ENCODE assay signal across 20 cellular contexts in the genomic region with DNA sequence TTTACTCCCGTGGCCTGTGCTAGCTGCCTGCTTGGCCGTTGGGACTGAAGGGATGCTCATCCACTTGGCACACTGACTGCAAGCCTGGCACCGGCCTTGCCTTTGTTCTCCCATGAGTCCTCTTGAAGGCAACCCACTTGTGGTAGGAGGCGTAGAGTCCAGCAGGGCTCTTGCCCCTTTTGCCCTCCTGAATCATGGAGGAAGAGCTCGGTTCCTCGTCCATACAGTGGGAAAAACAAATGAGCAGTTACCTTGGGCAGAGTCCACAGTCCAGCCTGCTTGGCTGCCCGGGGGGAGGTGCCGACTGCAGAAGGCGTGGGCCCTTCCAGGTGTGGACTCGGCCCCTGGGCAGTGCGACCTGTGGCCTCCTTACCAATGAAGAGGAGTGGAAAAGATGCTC. TPM values are rescaled to one million over a fixed set of nuclear protein-coding genes. Genes with fewer than 3 reads are reported as not detected.
"Had no signal": no experiment of that assay in that cellular context is flagged by ENCODE, and none has a peak within 500 bp of the region (broad histone marks: within the 10 kb centered on the region; RNA-seq: fewer than 3 reads in every experiment).

No MANE protein-coding gene starts in this region.

- H3K4me3 ChIP-seq: lower lobe of right lung, pancreas, spleen, upper lobe of right lung had no signal

- H3K4me1 ChIP-seq: foreskin keratinocyte, lower lobe of right lung, pancreas, spleen, upper lobe of right lung had no signal

- H3K27ac ChIP-seq: brain microvascular endothelial cell, foreskin keratinocyte, lower lobe of right lung, neutrophil, pancreas, spleen, upper lobe of right lung, WERI-Rb-1 had no signal

- H3K27me3 ChIP-seq: brain microvascular endothelial cell, foreskin keratinocyte, pancreas had no signal

- DNase-seq: activated CD4-positive, alpha-beta T cell treated with anti-CD3 and anti-CD28 coated beads, Interleukin-2, amount 10 ng/mL, durations not matched to agents 7 days and 5 days; activated CD4-positive, CD25-positive, alpha-beta regulatory T cell treated with anti-CD3 and anti-CD28 coated beads, Interleukin-2, amount 50 U/mL, for 72 hours; activated CD8-positive, alpha-beta T cell treated with anti-CD3 and anti-CD28 coated beads, Interleukin-2, amount 10 ng/mL, durations not matched to agents 7 days and 5 days; brain microvascular endothelial cell; effector memory CD4-positive, alpha-beta T cell; foreskin keratinocyte; hippocampal formation; kidney glomerular epithelial cell; lower lobe of right lung; natural killer cell; pancreas; spleen; stimulated activated CD4-positive, alpha-beta T cell treated with anti-CD3 and anti-CD28 coated beads, Interleukin-4, amount 100 ng/mL, for 24 hours; stimulated activated naive CD4-positive, alpha-beta T cell treated with Interleukin-2 at 50 U/mL for 16 hours; T-helper 1 cell; upper lobe of right lung had no signal

- H3K36me3 ChIP-seq: brain microvascular endothelial cell, lower lobe of right lung, neutrophil, pancreas, spleen, upper lobe of right lung, WERI-Rb-1 had no signal

- H3K9me3 ChIP-seq: lower lobe of right lung, neutrophil, pancreas, spleen, upper lobe of right lung had no signal

- ATAC-seq: activated CD8-positive, alpha-beta T cell treated with anti-CD3 and anti-CD28 coated beads, Interleukin-2, amount 10 ng/mL, durations not matched to agents 7 days and 5 days; activated naive CD4-positive, alpha-beta T cell treated with anti-CD3 and anti-CD28 coated beads, Interleukin-2, amount 50 U/mL, for 72 hours; foreskin keratinocyte; lower lobe of right lung; natural killer cell; upper lobe of right lung had no signal

RNA-seq across cellular contexts. Expression of a gene that starts 26.5 kb away (rescaled TPM):
- total RNA-seq: dermis microvascular lymphatic vessel endothelial cell had no signal
